ENCODE assay signal across 21 cellular contexts in genomic region chr1:154874465-154874864, GRCh38. TPM values are rescaled to one million over a fixed set of nuclear protein-coding genes. Genes with fewer than 3 reads are reported as not detected.
"Had no signal": no experiment of that assay in that cellular context is flagged by ENCODE, and none has a peak within 500 bp of the region (broad histone marks: within the 10 kb centered on the region; RNA-seq: fewer than 3 reads in every experiment).

No MANE protein-coding gene starts in this region.

- H3K36me3 ChIP-seq: left ventricle myocardium inferior, lower lobe of right lung, neural progenitor cell, ovary, right atrium auricular region, suprapubic skin, thyroid gland had no signal

- H3K4me3 ChIP-seq: left ventricle myocardium inferior, lower lobe of right lung, neural progenitor cell, ovary, right atrium auricular region, smooth muscle cell, suprapubic skin, thyroid gland had no signal

- H3K4me2 ChIP-seq: neural progenitor cell, smooth muscle cell had no signal

- DNase-seq: dermis blood vessel endothelial cell; erythroblast; foreskin keratinocyte; immature natural killer cell; left cardiac atrium; left ventricle myocardium inferior; lower lobe of right lung; nucleus accumbens; ovary; stimulated activated CD4-positive, alpha-beta T cell treated with anti-CD3 and anti-CD28 coated beads, Interleukin-2, amount 100 ng/mL, for 48 hours; stimulated activated CD8-positive, alpha-beta memory T cell treated with anti-CD3 and anti-CD28 coated beads, Interleukin-4, amount 100 ng/mL, for 48 hours; stimulated activated naive CD8-positive, alpha-beta T cell treated with anti-CD3 and anti-CD28 coated beads, Interleukin-15, Interleukin-2, amounts not matched to agents 100 U/mL and 50 U/mL, for 24 hours; thyroid gland had no signal

- H3K9me3 ChIP-seq: left ventricle myocardium inferior, lower lobe of right lung, ovary, right atrium auricular region, suprapubic skin, thyroid gland had no signal

- H2AFZ ChIP-seq: neural progenitor cell had no signal

- FAIRE-seq: kidney, urothelium cell line had no signal

- H3K27ac ChIP-seq: foreskin keratinocyte, left ventricle myocardium inferior, lower lobe of right lung, neural progenitor cell, ovary, right atrium auricular region, suprapubic skin, thyroid gland had no signal

- H3K27me3 ChIP-seq: neural progenitor cell, ovary, right atrium auricular region, thyroid gland had no signal

- H3K4me1 ChIP-seq: foreskin keratinocyte had no signal

- H3K9ac ChIP-seq: neural progenitor cell had no signal

- ATAC-seq: foreskin keratinocyte; left cardiac atrium; lower lobe of right lung; natural killer cell treated with Interleukin-12 subunit alpha and Interleukin-12 subunit beta and Interleukin-15 and Interleukin-18, amount 100 ng/mL, for 72 hours; stimulated activated effector memory CD8-positive, alpha-beta T cell treated with anti-CD3 and anti-CD28 coated beads, Interleukin-12 subunit alpha, Interleukin-12 subunit beta, amount 100 ng/mL, for 72 hours; stimulated activated naive CD8-positive, alpha-beta T cell treated with anti-CD3 and anti-CD28 coated beads, Interleukin-15, Interleukin-2, amounts not matched to agents 100 U/mL and 50 U/mL, for 24 hours had no signal

RNA-seq across cellular contexts. Expression of gene KCNN3, which starts 4.4 kb away (rescaled TPM):
- polyA plus RNA-seq: foreskin keratinocyte, immature natural killer cell had no signal
